1 cellular context compared by ENCODE assay signal in genomic region chr9:93520523-93520922, GRCh38.
TF ChIP-seq lines count a peak whose summit lies in the region.

No MANE protein-coding gene starts in this region.

TF ChIP-seq in HepG2, 621 proteins besides CTCF, POLR2A, EP300 and RAD21:
- TF ChIP-seq ZFP1 (CRISPR knock-in tag; IDR thresholded peaks at IDR 0.05): no peak
- 0 out of 2 replicates have a peak, but pooled peaks have one; percentile 4 for TF ChIP-seq STAG1 (CRISPR knock-in tag; IDR thresholded peaks at IDR 0.05)
